27 cellular contexts compared by ENCODE assay signal in the genomic region with DNA sequence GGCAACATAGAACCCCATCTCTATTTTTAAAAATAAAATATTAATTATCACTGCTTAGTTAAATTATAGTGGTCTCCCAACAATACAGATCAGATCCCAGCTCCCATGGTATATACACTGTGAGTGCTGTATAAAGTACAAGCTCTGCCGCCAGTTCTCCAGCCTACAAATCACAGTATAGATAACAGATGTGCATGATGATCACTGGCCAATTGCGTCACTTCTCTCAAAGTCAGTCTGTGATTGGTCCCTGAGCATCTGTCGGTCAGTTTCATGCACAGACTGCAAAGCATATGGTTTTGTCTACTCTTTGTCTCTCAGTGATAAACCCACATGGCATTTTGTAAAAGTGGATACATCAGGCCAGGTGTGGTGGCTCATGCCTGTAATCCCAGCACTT.
"Had no signal": no experiment of that assay in that cellular context is flagged by ENCODE, and none has a peak within 500 bp of the region (broad histone marks: within the 10 kb centered on the region; RNA-seq: fewer than 3 reads in every experiment).

No MANE protein-coding gene starts in this region.

- H3K4me3 ChIP-seq: body of pancreas, cardiac muscle cell, hepatocyte, spleen, thoracic aorta, upper lobe of left lung had no signal

- H3K27ac ChIP-seq: body of pancreas, cardiac muscle cell, epithelial cell of prostate, foreskin keratinocyte, hepatocyte, spleen, thoracic aorta, upper lobe of left lung, VCaP had no signal

- H3K4me2 ChIP-seq: hepatocyte had no signal

- ATAC-seq: activated CD8-positive, alpha-beta T cell treated with anti-CD3 and anti-CD28 coated beads, Interleukin-2, amount 10 ng/mL, durations not matched to agents 7 days and 5 days; activated naive CD8-positive, alpha-beta T cell treated with anti-CD3 and anti-CD28 coated beads, Interleukin-2, amount 50 U/mL, for 24 hours; body of pancreas; foreskin keratinocyte; left ventricle myocardium superior; natural killer cell had no signal

- H3K27me3 ChIP-seq: body of pancreas, cardiac muscle cell, foreskin keratinocyte, hepatocyte, spleen, upper lobe of left lung had no signal

- H3K36me3 Mint-ChIP-seq: natural killer cell had no signal

- H3K27ac Mint-ChIP-seq: activated CD8-positive, alpha-beta T cell treated with anti-CD3 and anti-CD28 coated beads, Interleukin-2, amount 10 ng/mL, durations not matched to agents 7 days and 5 days; activated naive CD8-positive, alpha-beta T cell treated with anti-CD3 and anti-CD28 coated beads, Interleukin-2, amount 50 U/mL, for 24 hours; activated T-helper 1 cell treated with anti-CD3 and anti-CD28 coated beads, Interleukin-12 subunit alpha, Interleukin-12 subunit beta, Interleukin-2, Interleukin-4 antibody, amounts not matched to agents 30 ng/mL and 10 ng/mL and 1 ng/mL, durations not matched to agents 14 hours and 24 hours and 36 hours; endodermal cell; natural killer cell; progenitor cell of endocrine pancreas; T-helper 2 cell treated with Interferon-gamma antibody and Interleukin-4, amounts not matched to agents 5 μg/mL and 100 μg/mL, for 36 hours had no signal

- H3K9me3 ChIP-seq: body of pancreas, thoracic aorta, upper lobe of left lung had no signal

- H3K9me3 Mint-ChIP-seq: activated naive CD8-positive, alpha-beta T cell treated with anti-CD3 and anti-CD28 coated beads, Interleukin-2, amount 50 U/mL, for 24 hours; activated T-helper 1 cell treated with anti-CD3 and anti-CD28 coated beads, Interleukin-12 subunit alpha, Interleukin-12 subunit beta, Interleukin-2, Interleukin-4 antibody, amounts not matched to agents 30 ng/mL and 10 ng/mL and 1 ng/mL, durations not matched to agents 14 hours and 24 hours and 36 hours; endodermal cell; natural killer cell; T-helper 2 cell treated with Interferon-gamma antibody and Interleukin-4, amounts not matched to agents 5 μg/mL and 100 μg/mL, for 36 hours had no signal

- H3K36me3 ChIP-seq: cardiac muscle cell had no signal

- H2AFZ ChIP-seq: hepatocyte had no signal

- H3K4me3 Mint-ChIP-seq: activated CD8-positive, alpha-beta T cell treated with anti-CD3 and anti-CD28 coated beads, Interleukin-2, amount 10 ng/mL, durations not matched to agents 7 days and 5 days; activated naive CD8-positive, alpha-beta T cell treated with anti-CD3 and anti-CD28 coated beads, Interleukin-2, amount 50 U/mL, for 24 hours; activated T-helper 1 cell treated with anti-CD3 and anti-CD28 coated beads, Interleukin-12 subunit alpha, Interleukin-12 subunit beta, Interleukin-2, Interleukin-4 antibody, amounts not matched to agents 30 ng/mL and 10 ng/mL and 1 ng/mL, durations not matched to agents 14 hours and 24 hours and 36 hours; endodermal cell; natural killer cell; T-helper 2 cell treated with Interferon-gamma antibody and Interleukin-4, amounts not matched to agents 5 μg/mL and 100 μg/mL, for 36 hours had no signal

- DNase-seq: activated CD4-positive, alpha-beta T cell treated with anti-CD3 and anti-CD28 coated beads, Interleukin-2, amount 50 U/mL, for 1 hour; activated CD4-positive, CD25-positive, alpha-beta regulatory T cell treated with anti-CD3 and anti-CD28 coated beads, Interleukin-2, amount 50 U/mL, for 72 hours; activated CD8-positive, alpha-beta T cell treated with anti-CD3 and anti-CD28 coated beads, Interleukin-2, amount 10 ng/mL, durations not matched to agents 7 days and 5 days; activated gamma-delta T cell; activated naive CD4-positive, alpha-beta T cell treated with anti-CD3 and anti-CD28 coated beads, Interleukin-2, amount 50 U/mL, for 16 hours; activated naive CD8-positive, alpha-beta T cell treated with anti-CD3 and anti-CD28 coated beads, Interleukin-2, amount 50 U/mL, for 24 hours; anterior cingulate cortex; body of pancreas; cortex of kidney; endodermal cell; foreskin keratinocyte; left ventricle myocardium superior; midbrain; natural killer cell; retina; spleen; stimulated activated CD4-positive, alpha-beta T cell treated with anti-CD3 and anti-CD28 coated beads, Interleukin-4, amount 100 ng/mL, for 1 hour; stimulated activated naive CD4-positive, alpha-beta T cell; upper lobe of left lung had no signal

- H3K27me3 Mint-ChIP-seq: activated naive CD8-positive, alpha-beta T cell treated with anti-CD3 and anti-CD28 coated beads, Interleukin-2, amount 50 U/mL, for 24 hours; progenitor cell of endocrine pancreas had no signal
